ENCODE assay signal across 18 cellular contexts in the genomic region with DNA sequence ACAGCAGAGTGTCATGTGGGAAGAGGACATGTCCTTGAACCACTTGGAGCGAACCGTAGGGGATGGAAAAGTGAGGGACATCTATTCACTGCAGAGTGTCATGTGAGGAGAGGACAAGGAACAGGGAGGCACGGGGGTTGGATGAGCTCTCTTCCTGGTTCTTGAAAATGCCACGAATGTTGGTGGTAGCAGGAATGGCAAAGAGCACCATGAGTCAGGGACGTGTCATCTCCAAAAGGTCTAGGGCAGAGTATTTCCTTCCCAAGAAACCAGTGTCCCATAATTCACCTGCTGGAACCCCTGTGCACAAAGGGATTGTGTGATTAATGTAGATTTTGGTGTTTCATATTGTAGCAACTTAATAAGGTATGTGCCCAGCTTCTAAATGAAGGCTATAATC.
DNase-seq lines count a peak whose midpoint lies in the region; TF ChIP-seq lines count a peak whose summit lies in the region.
"Had no signal": no experiment of that assay in that cellular context is flagged by ENCODE, and none has a peak within 500 bp of the region (broad histone marks: within the 10 kb centered on the region; RNA-seq: fewer than 3 reads in every experiment).

No MANE protein-coding gene starts in this region.

- no peaks in the 10 kb centered on the region for H3K27me3 ChIP-seq in GM23248 (replicated peaks; ENCODE audit: insufficient read depth)

- H3K27me3 Mint-ChIP-seq in glutamatergic neuron (ENCODE audit: unreplicated experiment) = no peaks in the 10 kb centered on the region

- H3K9ac ChIP-seq in GM23248 = no peak overlapping the region

- POLR2A ChIA-PET in RWPE1 (lab: Yijun Ruan, JAX; ENCODE audit: low non-redundant PET) = no interaction called here

- no peaks in the 10 kb centered on the region for H3F3A ChIP-seq in GM23248 (ENCODE audit: insufficient read depth)

- TF ChIP-seq CTCF in RWPE1 (conservative IDR thresholded peaks at IDR 0.05; ENCODE audit: low read depth) (no peak), glutamatergic neuron (IDR thresholded peaks at IDR 0.05; ENCODE audit: partially characterized antibody, unreplicated experiment) (no peak)

- H3K79me2 ChIP-seq in GM23248 (ENCODE audit: insufficient read depth) = no peaks in the 10 kb centered on the region

- H3K36me3 Mint-ChIP-seq in glutamatergic neuron (ENCODE audit: unreplicated experiment) = no peaks in the 10 kb centered on the region

- in situ Hi-C loops in Caki2 (cut with HindIII; ENCODE audit: low pct_unique_long_range_greater_than_20kb, low sequenced_read_pairs) (no loop called here), GM23248 (cut with MboI) (no loop called here)

- no peak overlapping the region for H3K4me2 ChIP-seq in GM23248 (ENCODE audit: unreplicated experiment)
- H3K4me2 ChIP-seq: GM23338 had no signal

- H3K27ac ChIP-seq in GM23248 (no peak overlapping the region), RWPE1 (no peak overlapping the region)

- 46 to 47% methylated on average over 5 of the region's 5 CpGs for WGBS in GM23248 (ENCODE audit: low coverage in 1 of 2, low lambda C conversion rate in 2 of 2, missing lambda C conversion rate in 2 of 2), 2 experiments

- no peaks in the 10 kb centered on the region for H3K9me3 ChIP-seq in GM23248 (ENCODE audit: low read depth)

- no peaks in the 10 kb centered on the region for H3K36me3 ChIP-seq in GM23248 (ENCODE audit: low read depth)

- H3K4me1 Mint-ChIP-seq in glutamatergic neuron (ENCODE audit: low read depth, unreplicated experiment) = no peaks in the 10 kb centered on the region
- H3K4me1 Mint-ChIP-seq: GM23338 had no signal

- H3K9me3 Mint-ChIP-seq in glutamatergic neuron (ENCODE audit: unreplicated experiment) = peaks cover 2% of the 10 kb centered on the region
- H3K9me3 Mint-ChIP-seq: CD4-positive, alpha-beta T cell; GM23338 had no signal

- H3K4me1 ChIP-seq in GM23248 (ENCODE audit: insufficient read depth) = no peaks in the 10 kb centered on the region

- peak; percentile 14 for DNase-seq in Caki2 (ENCODE audit: low read depth)
- DNase-seq in GM23248 = peak; percentile 12
- DNase-seq in RWPE1 (ENCODE audit: low spot score) = peak; percentile 9
- no peak for DNase-seq in glutamatergic neuron
- no peak for DNase-seq in MV-4-11 (lab: John Stamatoyannopoulos, UW)
- DNase-seq in GM03348 (ENCODE audit: low spot score) = no peak
- DNase-seq in AG08396 (ENCODE audit: low spot score) = no peak
- DNase-seq in activated CD4-positive, alpha-beta T cell treated with anti-CD3 and anti-CD28 coated beads, Interleukin-2, amount 50 U/mL, for 4 hours = no peak
- DNase-seq: Calu3; CD4-positive, alpha-beta T cell; IMR-90; NCI-H1092 treated with DMSO at 0.1 percent for 48 hours; NCI-H146; NCI-H2029 treated with DMSO at 0.1 percent for 48 hours; NCI-H2171 treated with DMSO at 0.1 percent for 48 hours; NCI-H69; SHP77 treated with DMSO at 0.1 percent for 48 hours had no signal

- no peak overlapping the region for H2AFZ ChIP-seq in GM23248
- H2AFZ ChIP-seq: GM23338 had no signal

- no peaks in the 10 kb centered on the region for H3K9me2 ChIP-seq in GM23248 (ENCODE audit: insufficient read depth)

- CTCF ChIA-PET in RWPE1 (lab: Yijun Ruan, JAX) = no interaction called here

- H3K4me3 Mint-ChIP-seq in glutamatergic neuron (ENCODE audit: unreplicated experiment) = no peak overlapping the region
- H3K4me3 Mint-ChIP-seq: CD4-positive, alpha-beta T cell; GM23338 had no signal

- H3K4me3 ChIP-seq in GM23248 = no peak overlapping the region
- H3K4me3 ChIP-seq: GM23338 had no signal

- H4K20me1 ChIP-seq in GM23248 (ENCODE audit: insufficient read depth) = no peaks in the 10 kb centered on the region

- peak overlapping the region; percentile 6 for H3K27ac Mint-ChIP-seq in glutamatergic neuron (ENCODE audit: unreplicated experiment)
- H3K27ac Mint-ChIP-seq: CD4-positive, alpha-beta T cell; GM23338 had no signal

Comparison
In these comparisons a context has a peak if more than half of its experiments do, and no peak if none do; other contexts are left out.
1. DNase-seq: peak in Caki2 (single experiment), GM23248 (single experiment) and RWPE1 (single experiment); none in glutamatergic neuron (single experiment), MV-4-11 (single experiment), GM03348 (single experiment), AG08396 (single experiment) and activated CD4-positive, alpha-beta T cell treated with anti-CD3 and anti-CD28 coated beads, Interleukin-2, amount 50 U/mL, for 4 hours (0 of 2).